30 cellular contexts compared by ENCODE assay signal in genomic region chr9:98730914-98731313, GRCh38. TPM values are rescaled to one million over a fixed set of nuclear protein-coding genes. Genes with fewer than 3 reads are reported as not detected.
"Had no signal": no experiment of that assay in that cellular context is flagged by ENCODE, and none has a peak within 500 bp of the region (broad histone marks: within the 10 kb centered on the region; RNA-seq: fewer than 3 reads in every experiment).

No MANE protein-coding gene starts in this region.

- H3K4me3 ChIP-seq: body of pancreas, breast epithelium had no signal

- H3K4me3 Mint-ChIP-seq: activated CD4-positive, alpha-beta memory T cell treated with anti-CD3 and anti-CD28 coated beads, Interleukin-2, amount 10 ng/mL, durations not matched to agents 7 days and 5 days; activated CD8-positive, alpha-beta memory T cell treated with anti-CD3 and anti-CD28 coated beads, Interleukin-2, amount 10 ng/mL, durations not matched to agents 7 days and 5 days; activated naive CD4-positive, alpha-beta T cell treated with anti-CD3 and anti-CD28 coated beads, Interleukin-2, amount 10 ng/mL, durations not matched to agents 7 days and 5 days; activated naive CD8-positive, alpha-beta T cell treated with anti-CD3 and anti-CD28 coated beads, Interleukin-2, amount 10 ng/mL, durations not matched to agents 7 days and 5 days had no signal

- H3K9me3 ChIP-seq: body of pancreas, breast epithelium had no signal

- H3K9me3 Mint-ChIP-seq: activated CD4-positive, alpha-beta memory T cell treated with anti-CD3 and anti-CD28 coated beads, Interleukin-2, amount 10 ng/mL, durations not matched to agents 7 days and 5 days; activated naive CD4-positive, alpha-beta T cell treated with anti-CD3 and anti-CD28 coated beads, Interleukin-2, amount 10 ng/mL, durations not matched to agents 7 days and 5 days; activated naive CD8-positive, alpha-beta T cell treated with anti-CD3 and anti-CD28 coated beads, Interleukin-2, amount 10 ng/mL, durations not matched to agents 7 days and 5 days had no signal

- H3K4me1 Mint-ChIP-seq: activated CD4-positive, alpha-beta memory T cell treated with anti-CD3 and anti-CD28 coated beads, Interleukin-2, amount 10 ng/mL, durations not matched to agents 7 days and 5 days; activated naive CD4-positive, alpha-beta T cell treated with anti-CD3 and anti-CD28 coated beads, Interleukin-2, amount 10 ng/mL, durations not matched to agents 7 days and 5 days; activated naive CD8-positive, alpha-beta T cell treated with anti-CD3 and anti-CD28 coated beads, Interleukin-2, amount 10 ng/mL, durations not matched to agents 7 days and 5 days had no signal

- H3K36me3 ChIP-seq: breast epithelium had no signal

- ATAC-seq: activated CD8-positive, alpha-beta memory T cell treated with anti-CD3 and anti-CD28 coated beads, Interleukin-2, amount 10 ng/mL, durations not matched to agents 7 days and 5 days; body of pancreas had no signal

- H3K4me1 ChIP-seq: body of pancreas, breast epithelium had no signal

- H3K27me3 ChIP-seq: body of pancreas, breast epithelium had no signal

- H3K27ac Mint-ChIP-seq: activated CD4-positive, alpha-beta memory T cell treated with anti-CD3 and anti-CD28 coated beads, Interleukin-2, amount 10 ng/mL, durations not matched to agents 7 days and 5 days; activated CD8-positive, alpha-beta memory T cell treated with anti-CD3 and anti-CD28 coated beads, Interleukin-2, amount 10 ng/mL, durations not matched to agents 7 days and 5 days; activated naive CD4-positive, alpha-beta T cell treated with anti-CD3 and anti-CD28 coated beads, Interleukin-2, amount 10 ng/mL, durations not matched to agents 7 days and 5 days; activated naive CD8-positive, alpha-beta T cell treated with anti-CD3 and anti-CD28 coated beads, Interleukin-2, amount 10 ng/mL, durations not matched to agents 7 days and 5 days had no signal

- H3K27ac ChIP-seq: body of pancreas, breast epithelium, WERI-Rb-1 had no signal

- H3K36me3 Mint-ChIP-seq: activated CD8-positive, alpha-beta memory T cell treated with anti-CD3 and anti-CD28 coated beads, Interleukin-2, amount 10 ng/mL, durations not matched to agents 7 days and 5 days; activated naive CD4-positive, alpha-beta T cell treated with anti-CD3 and anti-CD28 coated beads, Interleukin-2, amount 10 ng/mL, durations not matched to agents 7 days and 5 days; activated naive CD8-positive, alpha-beta T cell treated with anti-CD3 and anti-CD28 coated beads, Interleukin-2, amount 10 ng/mL, durations not matched to agents 7 days and 5 days had no signal

- DNase-seq: activated CD4-positive, alpha-beta memory T cell treated with anti-CD3 and anti-CD28 coated beads, Interleukin-2, amount 10 ng/mL, durations not matched to agents 7 days and 5 days; activated CD4-positive, alpha-beta T cell treated with anti-CD3 and anti-CD28 coated beads for 1 hour; activated CD4-positive, alpha-beta T cell treated with anti-CD3 and anti-CD28 coated beads for 48 hours; activated CD4-positive, CD25-positive, alpha-beta regulatory T cell; activated CD8-positive, alpha-beta memory T cell treated with anti-CD3 and anti-CD28 coated beads for 24 hours; activated CD8-positive, alpha-beta memory T cell treated with anti-CD3 and anti-CD28 coated beads, Interleukin-2, amount 10 ng/mL, durations not matched to agents 7 days and 5 days; activated CD8-positive, alpha-beta memory T cell treated with anti-CD3 and anti-CD28 coated beads, Interleukin-2, amount 50 U/mL, for 48 hours; activated effector memory CD4-positive, alpha-beta T cell treated with Interleukin-2 at 50 U/mL for 16 hours; activated naive CD4-positive, alpha-beta T cell treated with anti-CD3 and anti-CD28 coated beads, Interleukin-2, amount 10 ng/mL, durations not matched to agents 7 days and 5 days; activated naive CD8-positive, alpha-beta T cell treated with anti-CD3 and anti-CD28 coated beads, Interleukin-2, amount 10 ng/mL, durations not matched to agents 7 days and 5 days; activated T-cell treated with anti-CD3 and anti-CD28 coated beads, Interleukin-2, amount 50 U/mL, for 48 hours; body of pancreas; caudate nucleus; Karpas-422; NCI-H1048; NCI-H1105 treated with DMSO at 0.1 percent for 48 hours; NCI-H1436; NCI-H1694; NCI-H1930; NCI-H345; NCI-H524 treated with DMSO at 0.1 percent for 48 hours; OCI-M1; Right ventricle myocardium superior; SW 1271; T-helper 1 cell; T-helper 2 cell; T-helper 9 cell; WERI-Rb-1 had no signal

RNA-seq across cellular contexts. Expression of gene GABBR2, which starts 22.2 kb away (rescaled TPM):
- total RNA-seq: activated CD4-positive, alpha-beta memory T cell treated with anti-CD3 and anti-CD28 coated beads, Interleukin-2, amount 10 ng/mL, durations not matched to agents 7 days and 5 days; activated CD8-positive, alpha-beta memory T cell treated with anti-CD3 and anti-CD28 coated beads, Interleukin-2, amount 10 ng/mL, durations not matched to agents 7 days and 5 days; activated naive CD8-positive, alpha-beta T cell treated with anti-CD3 and anti-CD28 coated beads, Interleukin-2, amount 10 ng/mL, durations not matched to agents 7 days and 5 days; body of pancreas; breast epithelium; MCF 10A had no signal
